ENCODE assay signal across 8 cellular contexts in the genomic region with DNA sequence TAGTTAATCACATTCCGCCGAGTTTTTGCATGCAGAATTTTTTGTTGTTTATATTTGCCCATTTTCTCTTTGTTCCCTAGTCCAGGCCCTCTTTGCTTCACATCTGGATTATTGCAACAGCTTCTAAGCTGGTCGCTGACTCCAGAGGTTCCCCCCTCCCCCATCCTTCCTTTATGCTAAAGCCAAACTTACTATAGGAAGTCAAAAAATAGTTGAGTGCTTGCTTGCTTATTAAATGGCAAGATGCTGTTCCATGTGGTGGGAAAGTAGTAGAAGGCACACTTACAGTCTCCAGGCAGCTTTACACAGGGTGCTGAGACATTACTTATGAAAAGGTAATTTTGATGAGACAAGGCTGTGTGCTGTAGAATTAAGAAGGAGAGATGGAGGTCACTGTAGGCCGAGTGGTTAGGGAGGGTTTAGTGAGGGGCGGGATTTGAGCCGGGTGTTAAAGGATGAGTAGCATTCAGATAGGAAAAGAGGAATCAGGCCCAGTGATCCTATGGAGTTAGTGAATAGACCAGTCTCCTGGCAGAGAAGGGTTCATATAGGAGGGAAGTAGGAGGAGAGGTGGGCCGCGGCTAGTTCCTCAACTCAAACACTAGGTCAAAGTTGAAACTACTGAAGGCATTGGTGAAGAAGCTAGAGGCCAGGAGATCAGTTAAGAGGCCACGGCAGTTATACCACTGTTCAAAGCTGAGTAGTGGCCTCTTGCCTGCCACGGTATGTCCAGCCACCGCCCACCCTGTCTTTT. TPM values are rescaled to one million over a fixed set of nuclear protein-coding genes. Genes with fewer than 3 reads are reported as not detected.
DNase-seq lines count a peak whose midpoint lies in the region; ATAC-seq and TF ChIP-seq lines count a peak whose summit lies in the region.

No MANE protein-coding gene starts in this region.

- H2BK12ac ChIP-seq in mesenchymal stem cell (ENCODE audit: low read length in 2 of 2), result peak overlapping the region in 1 of 2 experiments; percentile 66

- intact Hi-C loops in breast epithelium (cut with DNase I; ENCODE audit: low total_unique reads), result no loop called here

- H3F3A ChIP-seq in MM.1S (ENCODE audit: insufficient read depth, low read length), result no peaks in the 10 kb centered on the region; the same call in 1 of the 2 replicates

- H3K27me3 ChIP-seq in BLaER1 treated with 17β-estradiol and CSF1 and Interleukin-3, amounts not matched to agents 10 nM and 100 nM, result no peaks in the 10 kb centered on the region
- no peaks in the 10 kb centered on the region for H3K27me3 ChIP-seq in MM.1S (replicated peaks; ENCODE audit: insufficient read depth, low read length)
- H3K27me3 ChIP-seq in breast epithelium, result no peaks in the 10 kb centered on the region
- peaks cover 13 to 27% of the 10 kb centered on the region in 2 experiments for H3K27me3 ChIP-seq in mesenchymal stem cell (ENCODE audit: control insufficient read depth in 1 of 2, insufficient read depth in 1 of 2, low read length in 2 of 2)

- H3K4me3 ChIP-seq in BLaER1 treated with 17β-estradiol and CSF1 and Interleukin-3, amounts not matched to agents 10 nM and 100 nM, result peak overlapping the region; percentile 85 to 98 (median 97)
- H3K4me3 ChIP-seq in MM.1S (ENCODE audit: low read length) (peak overlapping the region; percentile 81), breast epithelium (peak overlapping the region; percentile 90 to 96 (median 95)), mesenchymal stem cell (ENCODE audit: insufficient read depth in 1 of 2, low read depth in 1 of 2, low read length in 2 of 2) (peak overlapping the region in 1 of 2 experiments; percentile 97)

- peaks cover 33 to 39% (median 38%) of the 10 kb centered on the region in 11 experiments for H3K36me3 ChIP-seq in BLaER1 treated with 17β-estradiol and CSF1 and Interleukin-3, amounts not matched to agents 10 nM and 100 nM
- H3K36me3 ChIP-seq in MM.1S (replicated peaks; ENCODE audit: insufficient read depth, low read length) (no peaks in the 10 kb centered on the region), breast epithelium (no peaks in the 10 kb centered on the region), mesenchymal stem cell (ENCODE audit: control insufficient read depth in 1 of 2, insufficient read depth in 2 of 2, low read depth in 1 of 2, low read length in 2 of 2) (peaks cover 8 to 29% of the 10 kb centered on the region in 2 experiments)

- POLR2A ChIA-PET in RWPE1 (lab: Yijun Ruan, JAX; ENCODE audit: low non-redundant PET), result interaction anchor here (0.6 kb wide), 1 partner anchor 1328 kb away, joined by 6 read pairs; no protein-coding TSS in a partner anchor

- H2AFZ ChIP-seq in MM.1S (ENCODE audit: low read length) (no peak overlapping the region), mesenchymal stem cell (ENCODE audit: low read depth, low read length) (no peak overlapping the region)

- no peak overlapping the region for H2BK15ac ChIP-seq in mesenchymal stem cell (ENCODE audit: low read depth, poor library complexity, severe bottlenecking)

- no peak overlapping the region for H3K23ac ChIP-seq in mesenchymal stem cell (ENCODE audit: low read length in 2 of 2)

- peak overlapping the region; percentile 83 to 94 (median 88); a peak in 21 of 22 replicates for H3K27ac ChIP-seq in BLaER1 treated with 17β-estradiol and CSF1 and Interleukin-3, amounts not matched to agents 10 nM and 100 nM
- H3K27ac ChIP-seq in MM.1S (ENCODE audit: low read length), result no peak overlapping the region
- H3K27ac ChIP-seq in breast epithelium, result peak overlapping the region; percentile 10 to 93
- H3K27ac ChIP-seq in mesenchymal stem cell (ENCODE audit: low read length, poor library complexity, severe bottlenecking), result no peak overlapping the region
- no peak overlapping the region for H3K27ac ChIP-seq in RWPE1

- no peaks in the 10 kb centered on the region for H3K9me3 ChIP-seq in BLaER1 treated with 17β-estradiol and CSF1 and Interleukin-3, amounts not matched to agents 10 nM and 100 nM (replicated peaks in 1 of 11)
- H3K9me3 ChIP-seq in MM.1S (replicated peaks; ENCODE audit: insufficient read depth, low read length) (no peaks in the 10 kb centered on the region), breast epithelium (no peaks in the 10 kb centered on the region), mesenchymal stem cell (ENCODE audit: control insufficient read depth, low read length) (no peaks in the 10 kb centered on the region)

- H4K91ac ChIP-seq in mesenchymal stem cell (ENCODE audit: low read length), result no peak overlapping the region

- H3K9me2 ChIP-seq in MM.1S (replicated peaks; ENCODE audit: insufficient read depth, low read length), result no peaks in the 10 kb centered on the region

- H3K4me1 ChIP-seq in BLaER1 treated with 17β-estradiol and CSF1 and Interleukin-3, amounts not matched to agents 10 nM and 100 nM, result peaks cover 24 to 55% (median 36%) of the 10 kb centered on the region in 10 experiments
- H3K4me1 ChIP-seq in MM.1S (ENCODE audit: low read length) (peaks cover 14% of the 10 kb centered on the region), breast epithelium (peaks cover 5 to 6% of the 10 kb centered on the region in 2 donors), mesenchymal stem cell (ENCODE audit: control insufficient read depth, insufficient read depth, low read depth, low read length) (peaks cover 10% of the 10 kb centered on the region)

- H2BK120ac ChIP-seq in mesenchymal stem cell (ENCODE audit: low read depth, low read length), result no peak overlapping the region

- H3K9ac ChIP-seq in BLaER1 treated with 17β-estradiol and CSF1 and Interleukin-3, amounts not matched to agents 10 nM and 100 nM, result peak overlapping the region; percentile 86 to 96 (median 92)
- H3K9ac ChIP-seq in MM.1S (ENCODE audit: low read length) (peak overlapping the region; percentile 59; the same call in 1 of the 2 replicates), mesenchymal stem cell (ENCODE audit: low read length) (peak overlapping the region; percentile 90)

- H3K79me1 ChIP-seq in mesenchymal stem cell (replicated peaks; ENCODE audit: low read length, poor library complexity, severe bottlenecking), result peaks cover 18% of the 10 kb centered on the region

- peak overlapping the region; percentile 84 to 98 (median 93) for H3K4me2 ChIP-seq in BLaER1 treated with 17β-estradiol and CSF1 and Interleukin-3, amounts not matched to agents 10 nM and 100 nM
- H3K4me2 ChIP-seq in MM.1S (ENCODE audit: low read depth, low read length) (peak overlapping the region; percentile 99), mesenchymal stem cell (ENCODE audit: low read length, poor library complexity, severe bottlenecking) (peak overlapping the region; percentile 76)

- H4K8ac ChIP-seq in mesenchymal stem cell (ENCODE audit: low read length), result no peak overlapping the region

- no peak overlapping the region for H3K4ac ChIP-seq in mesenchymal stem cell (ENCODE audit: low read depth in 1 of 2, low read length in 2 of 2)

- H4K20me1 ChIP-seq in BLaER1 treated with 17β-estradiol and CSF1 and Interleukin-3, amounts not matched to agents 10 nM and 100 nM, result peaks cover 12 to 59% (median 42%) of the 10 kb centered on the region in 11 experiments; a peak in 19 of 22 replicates
- no peaks in the 10 kb centered on the region for H4K20me1 ChIP-seq in MM.1S (ENCODE audit: insufficient read depth, low read length)

- peaks cover 32% of the 10 kb centered on the region for H3K79me2 ChIP-seq in MM.1S (ENCODE audit: low read length)

- CTCF ChIA-PET in RWPE1 (lab: Yijun Ruan, JAX), result interaction anchor here (0.6 to 1.2 kb wide), 3 partner anchors 7 to 718 kb away, joined by 3 to 6 read pairs (median 6); no protein-coding TSS in a partner anchor

- no peak overlapping the region for H3K14ac ChIP-seq in mesenchymal stem cell (ENCODE audit: low read length in 2 of 2)

- 41% methylated on average over 10 of the region's 11 CpGs for WGBS in mesenchymal stem cell

- no peak for TF ChIP-seq CTCF in MM.1S (IDR thresholded peaks at IDR 0.05; ENCODE audit: low read length)
- TF ChIP-seq CTCF in breast epithelium (IDR thresholded peaks at IDR 0.05), result no peak
- no peak for TF ChIP-seq CTCF in RWPE1 (conservative IDR thresholded peaks at IDR 0.05; ENCODE audit: low read depth)

- peak overlapping the region in 1 of 2 experiments; percentile 29 for H3K18ac ChIP-seq in mesenchymal stem cell (ENCODE audit: low read depth in 1 of 2, low read length in 2 of 2)

- no peak for DNase-seq in MM.1S
- DNase-seq in breast epithelium (ENCODE audit: low spot score in 2 of 2), result no peak
- DNase-seq in mesenchymal stem cell, result peak; percentile 57
- no peak for DNase-seq in RWPE1 (ENCODE audit: low spot score)
- DNase-seq in SK-N-DZ (ENCODE audit: low spot score), result no peak
- no peak for DNase-seq in cortex of kidney (lab: John Stamatoyannopoulos, UW)

- TF ChIP-seq POLR2A in breast epithelium (IDR thresholded peaks at IDR 0.05), result no peak

- no peak overlapping the region for H2AK5ac ChIP-seq in mesenchymal stem cell (ENCODE audit: low read length, severe bottlenecking)

- ATAC-seq in GM19351 (IDR thresholded peaks at IDR 0.05; ENCODE audit: unreplicated experiment), result no peak

- H2BK5ac ChIP-seq in mesenchymal stem cell (ENCODE audit: low read depth, low read length, poor library complexity, severe bottlenecking), result no peak overlapping the region

RNA-seq across cellular contexts. Expression of a gene that starts 1.4 kb away (rescaled TPM):
- total RNA-seq in breast epithelium, result 10 to 100 TPM in 2 of 3 donors, 1 to 10 TPM in 1; 9.2 to 13.9 (median 12.2) TPM
- polyA plus RNA-seq in mesenchymal stem cell (2013, experiment 1 of 2), result 6.7 TPM
- 6.5 TPM for polyA plus RNA-seq in mesenchymal stem cell (2013, experiment 2 of 2)
- 8.3 and 8.8 TPM in 2 replicates for polyA plus RNA-seq in SK-N-DZ (2014; cell fraction: cytosol; rRNA removed)
- 4.3 and 7.5 TPM in 2 replicates for polyA plus RNA-seq in SK-N-DZ (2014; cell fraction: nucleus; rRNA removed)

RNA-seq across cellular contexts. Expression of a gene that starts 52.7 kb away (rescaled TPM):
- total RNA-seq in breast epithelium, result 10 to 100 TPM in 2 of 3 donors, 1 to 10 TPM in 1; 5.8 to 30.7 (median 15.1) TPM
- polyA plus RNA-seq in mesenchymal stem cell (2013, experiment 1 of 2), result 1.6 TPM
- 1.6 TPM for polyA plus RNA-seq in mesenchymal stem cell (2013, experiment 2 of 2)
- 6.5 and 11.7 TPM in 2 replicates for polyA plus RNA-seq in SK-N-DZ (2014; cell fraction: cytosol; rRNA removed)
- polyA plus RNA-seq in SK-N-DZ (2014; cell fraction: nucleus; rRNA removed), result 31.2 and 45.7 TPM in 2 replicates

RNA-seq across cellular contexts. Expression of a gene that starts 57.0 kb away (rescaled TPM):
- total RNA-seq in breast epithelium, result 10 to 100 TPM; 10.9 to 20.6 (median 13.1) TPM
- polyA plus RNA-seq in mesenchymal stem cell (2013, experiment 1 of 2), result 8.1 TPM
- 8.2 TPM for polyA plus RNA-seq in mesenchymal stem cell (2013, experiment 2 of 2)
- polyA plus RNA-seq in SK-N-DZ (2014; cell fraction: cytosol; rRNA removed), result 6.3 and 7.6 TPM in 2 replicates
- 2.4 and 4.3 TPM in 2 replicates for polyA plus RNA-seq in SK-N-DZ (2014; cell fraction: nucleus; rRNA removed)

Comparison
In these comparisons a context has a peak if more than half of its experiments do, and no peak if none do; other contexts are left out.
1. H3K27ac ChIP-seq: peak in BLaER1 treated with 17β-estradiol and CSF1 and Interleukin-3, amounts not matched to agents 10 nM and 100 nM (11 of 11) and breast epithelium (2 of 2); none in MM.1S (single experiment), mesenchymal stem cell (single experiment) and RWPE1 (single experiment).
2. Peak in every context shown above with its lines, with median percentiles within 50 percentile points of each other: H3K4me2 ChIP-seq and H3K9ac ChIP-seq.